In genomic region chr16:19886061-19886792, GRCh38 we compare ENCODE assay signal across 1 cellular context.
TF ChIP-seq lines count a peak whose summit lies in the region.

No MANE protein-coding gene starts in this region.

TF ChIP-seq in HepG2, 621 proteins besides CTCF, POLR2A, EP300 and RAD21 (continued from another document):
- TF ChIP-seq ZNF597 (CRISPR knock-in tag; IDR thresholded peaks at IDR 0.05) (no peak), PRDM10 (CRISPR knock-in tag; IDR thresholded peaks at IDR 0.05; ENCODE audit: low read depth) (peak; percentile 71), ZNF264 (CRISPR knock-in tag; IDR thresholded peaks at IDR 0.05) (no peak), ZNF503 (CRISPR knock-in tag; IDR thresholded peaks at IDR 0.05) (no peak), ZNF530 (CRISPR knock-in tag; IDR thresholded peaks at IDR 0.05; ENCODE audit: low read depth) (no peak), ZNF652 (CRISPR knock-in tag; IDR thresholded peaks at IDR 0.05; ENCODE audit: borderline replicate concordance, low read depth) (no peak), TCF7 (IDR thresholded peaks at IDR 0.05; ENCODE audit: low read depth) (no peak), ZNF512 (CRISPR knock-in tag; IDR thresholded peaks at IDR 0.05) (no peak), THAP8 (CRISPR knock-in tag; IDR thresholded peaks at IDR 0.05; ENCODE audit: borderline replicate concordance) (no peak), ZNF468 (CRISPR knock-in tag; IDR thresholded peaks at IDR 0.05) (no peak), GTF2F1 (IDR thresholded peaks at IDR 0.05; ENCODE audit: low read length) (no peak), ZNF724P (CRISPR knock-in tag; IDR thresholded peaks at IDR 0.05; ENCODE audit: borderline replicate concordance) (no peak), ATF7 (IDR thresholded peaks at IDR 0.05) (no peak), ATF7 (CRISPR knock-in tag; IDR thresholded peaks at IDR 0.05) (no peak), ZNF576 (CRISPR knock-in tag; IDR thresholded peaks at IDR 0.05) (peak; percentile 77; the same call in 1 of the 2 replicates), PHF8 (CRISPR knock-in tag; IDR thresholded peaks at IDR 0.05) (0 out of 2 replicates have a peak, but pooled peaks have one; percentile 39)
